Comparison of ENCODE assay signal across 1 cellular context in the genomic region with DNA sequence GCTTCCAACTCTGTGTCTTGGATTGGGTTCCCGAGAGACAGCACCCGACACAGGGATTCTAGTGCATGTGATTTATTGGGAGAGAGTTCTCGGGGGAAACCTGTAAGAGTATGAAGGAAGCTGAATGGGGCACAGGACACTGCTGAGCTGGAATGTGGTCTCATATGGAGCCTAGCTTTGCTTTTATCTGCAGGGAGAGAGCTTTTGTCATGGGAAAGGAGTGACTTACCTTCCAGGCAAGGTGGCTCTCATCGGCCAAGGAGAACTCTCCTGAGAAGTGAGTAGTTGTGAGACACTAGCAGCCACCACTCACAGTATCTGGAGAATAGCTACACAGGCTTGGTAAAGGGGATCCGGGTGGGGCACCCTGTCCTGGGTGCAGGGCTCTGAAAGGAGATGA.
TF ChIP-seq lines count a peak whose summit lies in the region.

No MANE protein-coding gene starts in this region.

TF ChIP-seq in GM23338, 12 proteins besides CTCF, POLR2A, EP300 and RAD21 (continued from another document):
- peak; percentile 68; the same call in 1 of the 2 replicates for TF ChIP-seq ZNF462 (CRISPR knock-in tag; IDR thresholded peaks at IDR 0.05)
- no peak for TF ChIP-seq ZNF331 (CRISPR knock-in tag; IDR thresholded peaks at IDR 0.05; ENCODE audit: low read depth)
